Comparison of ENCODE assay signal across 15 cellular contexts in genomic region chr5:108259306-108259705, GRCh38.
DNase-seq lines count a peak whose midpoint lies in the region; ATAC-seq, FAIRE-seq and TF ChIP-seq lines count a peak whose summit lies in the region.
"Had no signal": no experiment of that assay in that cellular context is flagged by ENCODE, and none has a peak within 500 bp of the region (broad histone marks: within the 10 kb centered on the region; RNA-seq: fewer than 3 reads in every experiment).

No MANE protein-coding gene starts in this region.

- no peaks in the 10 kb centered on the region for H4K20me1 ChIP-seq in astrocyte (ENCODE audit: insufficient read depth, low read length)

- no peaks in the 10 kb centered on the region for H3K79me2 ChIP-seq in astrocyte (ENCODE audit: insufficient read depth, low read length)

- H3K4me3 ChIP-seq in astrocyte (ENCODE audit: insufficient read depth, low read depth, low read length), result no peak overlapping the region
- no peak overlapping the region for H3K4me3 ChIP-seq in lower lobe of right lung
- H3K4me3 ChIP-seq: spleen had no signal

- H3K36me3 Mint-ChIP-seq in HFFc6 (ENCODE audit: low read depth) (no peaks in the 10 kb centered on the region), astrocyte (ENCODE audit: low read depth, unreplicated experiment) (no peaks in the 10 kb centered on the region)

- peaks cover 6% of the 10 kb centered on the region for H3K4me1 ChIP-seq in astrocyte (ENCODE audit: insufficient read depth, low read length)
- peaks cover 22% of the 10 kb centered on the region for H3K4me1 ChIP-seq in lower lobe of right lung

- H3K27me3 ChIP-seq in astrocyte (ENCODE audit: insufficient read depth, low read length) (no peaks in the 10 kb centered on the region), lower lobe of right lung (ENCODE audit: low read depth) (no peaks in the 10 kb centered on the region)
- H3K27me3 ChIP-seq: spleen had no signal

- TF ChIP-seq CTCF in HFFc6 (IDR thresholded peaks at IDR 0.05) (no peak), astrocyte (IDR thresholded peaks at IDR 0.05; ENCODE audit: insufficient read depth, low read depth, low read length) (no peak), lower lobe of right lung (IDR thresholded peaks at IDR 0.05) (no peak)

- H3K36me3 ChIP-seq in astrocyte (ENCODE audit: insufficient read depth, low read length) (no peaks in the 10 kb centered on the region), lower lobe of right lung (no peaks in the 10 kb centered on the region)
- H3K36me3 ChIP-seq: spleen had no signal

- H3K4me3 Mint-ChIP-seq in HFFc6, result peak overlapping the region; percentile 3; the same call in 1 of the 2 replicates
- peak overlapping the region; percentile 9 for H3K4me3 Mint-ChIP-seq in astrocyte (ENCODE audit: unreplicated experiment)
- H3K4me3 Mint-ChIP-seq: activated CD4-positive, alpha-beta T cell treated with anti-CD3 and anti-CD28 coated beads for 36 hours had no signal

- no peak overlapping the region for H2AFZ ChIP-seq in astrocyte (ENCODE audit: low read depth, low read length)

- H3K27ac ChIP-seq in astrocyte (ENCODE audit: low read depth, low read length) (no peak overlapping the region), lower lobe of right lung (no peak overlapping the region)
- H3K27ac ChIP-seq: spleen had no signal

- H3K9me3 ChIP-seq in astrocyte (ENCODE audit: insufficient read depth, low read depth, low read length) (no peaks in the 10 kb centered on the region), lower lobe of right lung (no peaks in the 10 kb centered on the region)
- H3K9me3 ChIP-seq: spleen had no signal

- H3K27ac Mint-ChIP-seq in HFFc6 (0 out of 2 replicates have a peak overlapping the region, but pooled peaks have one; percentile 6), astrocyte (ENCODE audit: unreplicated experiment) (peak overlapping the region; percentile 85)
- H3K27ac Mint-ChIP-seq: activated CD4-positive, alpha-beta T cell treated with anti-CD3 and anti-CD28 coated beads for 36 hours had no signal

- H3K9ac ChIP-seq in astrocyte (ENCODE audit: low read length), result no peak overlapping the region

- DNase-seq in EL (peak; percentile 34), HFFc6 (peak; percentile 19), astrocyte (ENCODE audit: low read depth) (peak; percentile 49), lower lobe of right lung (no peak), D341Med (ENCODE audit: low spot score) (no peak), frontal cortex (ENCODE audit: low spot score in 2 of 2) (no peak)
- DNase-seq: activated CD4-positive, alpha-beta T cell treated with anti-CD3 and anti-CD28 coated beads for 36 hours; activated naive CD4-positive, alpha-beta T cell treated with anti-CD3 and anti-CD28 coated beads, Interleukin-2, amount 50 U/mL, for 16 hours; Calu3; left cardiac atrium; NCI-H1694; spleen had no signal

- no peaks in the 10 kb centered on the region for H3K27me3 Mint-ChIP-seq in HFFc6 (ENCODE audit: insufficient read depth)
- H3K27me3 Mint-ChIP-seq in astrocyte (ENCODE audit: low read depth, unreplicated experiment), result no peaks in the 10 kb centered on the region
- H3K27me3 Mint-ChIP-seq: activated CD4-positive, alpha-beta T cell treated with anti-CD3 and anti-CD28 coated beads for 36 hours had no signal

- ATAC-seq in lower lobe of right lung, result peak; percentile 71 to 90
- ATAC-seq in GM21717 (IDR thresholded peaks at IDR 0.05; ENCODE audit: unreplicated experiment), result no peak
- ATAC-seq in HG03135 (IDR thresholded peaks at IDR 0.05; ENCODE audit: unreplicated experiment), result no peak
- ATAC-seq: activated CD4-positive, alpha-beta T cell treated with anti-CD3 and anti-CD28 coated beads for 36 hours had no signal

- peak overlapping the region; percentile 19 for H3K4me2 ChIP-seq in astrocyte (ENCODE audit: low read length)

- intact Hi-C loops in lower lobe of right lung (cut with DNase I), result no loop called here

- FAIRE-seq in astrocyte (lab: Jason Lieb, UNC) (peak; percentile 68), frontal cortex (lab: Jason Lieb, UNC) (no peak)
- FAIRE-seq: GM19239 had no signal

- H3K4me1 Mint-ChIP-seq in HFFc6 (ENCODE audit: low read depth) (peaks cover 30% of the 10 kb centered on the region), astrocyte (ENCODE audit: low read depth, unreplicated experiment) (peaks cover 30% of the 10 kb centered on the region)

- H3K9me3 Mint-ChIP-seq in HFFc6 (no peaks in the 10 kb centered on the region), astrocyte (ENCODE audit: unreplicated experiment) (no peaks in the 10 kb centered on the region)

Comparison
In these comparisons a context has a peak if more than half of its experiments do, and no peak if none do; other contexts are left out.
1. DNase-seq: peak in EL (single experiment), HFFc6 (single experiment) and astrocyte (single experiment); none in lower lobe of right lung (single experiment), D341Med (single experiment) and frontal cortex (0 of 2).
2. ATAC-seq: peak in lower lobe of right lung (2 of 2); none in GM21717 (single experiment) and HG03135 (single experiment).